In the genomic region with DNA sequence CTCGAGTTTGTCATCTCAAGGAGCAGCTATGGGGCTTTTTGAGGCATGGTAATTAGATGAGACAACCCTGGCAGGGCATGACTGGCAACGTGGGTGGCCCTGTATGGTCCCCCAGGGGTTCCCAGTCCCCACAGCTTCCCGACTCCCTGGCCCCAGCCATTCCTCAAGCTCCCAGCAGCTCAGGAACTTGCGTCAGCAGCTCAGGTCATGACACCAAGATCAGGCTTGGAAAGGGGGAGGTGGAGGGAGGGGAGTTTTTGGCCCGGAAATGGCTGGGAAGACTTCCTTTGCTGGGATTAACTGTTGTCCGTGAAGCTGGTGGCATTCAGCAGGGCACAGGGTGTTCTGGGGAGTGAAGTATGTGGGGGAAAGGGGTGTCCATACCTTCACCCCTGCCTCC, we compare ENCODE assay signal across 8 cellular contexts. TPM values are rescaled to one million over a fixed set of nuclear protein-coding genes. Genes with fewer than 3 reads are reported as not detected.
DNase-seq lines count a peak whose midpoint lies in the region; TF ChIP-seq lines count a peak whose summit lies in the region.
"Had no signal": no experiment of that assay in that cellular context is flagged by ENCODE, and none has a peak within 500 bp of the region (broad histone marks: within the 10 kb centered on the region; RNA-seq: fewer than 3 reads in every experiment).

No MANE protein-coding gene starts in this region.

- DNase-seq in NCI-H460 (ENCODE audit: extremely low read depth, low read depth) (peak; percentile 7), foreskin fibroblast (peak; percentile 55 to 67), skeletal muscle cell (ENCODE audit: low read depth) (peak; percentile 72), hypothalamus (lab: John Stamatoyannopoulos, UW) (no peak), MG63 (no peak)
- DNase-seq in activated CD8-positive, alpha-beta memory T cell treated with anti-CD3 and anti-CD28 coated beads for 24 hours: no peak

- TF ChIP-seq CTCF in foreskin fibroblast (IDR thresholded peaks at IDR 0.05; ENCODE audit: low read depth, low read length): no peak

- no peak overlapping the region for H3K4me3 ChIP-seq in foreskin fibroblast (ENCODE audit: low read depth in 1 of 2, low read length in 2 of 2)
- H3K4me3 ChIP-seq in skeletal muscle cell (ENCODE audit: low read depth, low read length): no peak overlapping the region
- H3K4me3 ChIP-seq in MG63: no peak overlapping the region

- no peaks in the 10 kb centered on the region for H3K36me3 ChIP-seq in MG63

- H3K9me3 ChIP-seq in MG63: no peaks in the 10 kb centered on the region

- H3K27me3 ChIP-seq in MG63: no peaks in the 10 kb centered on the region

RNA-seq across cellular contexts. Expression of gene NRIP2, which starts 10.4 kb away (rescaled TPM):
- total RNA-seq in NCI-H460 (2014; rRNA removed; shearing (Covaris generic)): not detected in 2 replicates
- polyA plus RNA-seq in NCI-H460 (2014; cell fraction: nucleus; rRNA removed): not detected in 2 replicates
- total RNA-seq in MG63 (2014; rRNA removed; shearing (Covaris generic); ENCODE audit: low replicate concordance): not detected in 2 replicates
- total RNA-seq: G401; T-helper 2 cell treated with Interferon-gamma antibody and Interleukin-4, amounts not matched to agents 100 ng/mL and 5 ng/mL, for 36 hours had no signal

RNA-seq across cellular contexts. Expression of gene TEX52, which starts 11.6 kb away (rescaled TPM):
- not detected in 2 replicates for total RNA-seq in NCI-H460 (2014; rRNA removed; shearing (Covaris generic))
- not detected in 2 replicates for polyA plus RNA-seq in NCI-H460 (2014; cell fraction: nucleus; rRNA removed)
- not detected in 2 replicates for total RNA-seq in MG63 (2014; rRNA removed; shearing (Covaris generic); ENCODE audit: low replicate concordance)
- total RNA-seq: G401; T-helper 2 cell treated with Interferon-gamma antibody and Interleukin-4, amounts not matched to agents 100 ng/mL and 5 ng/mL, for 36 hours had no signal

RNA-seq across cellular contexts. Expression of gene FOXM1, which starts 31.7 kb away (rescaled TPM):
- 23.8 and 28.1 TPM in 2 replicates for total RNA-seq in NCI-H460 (2014; rRNA removed; shearing (Covaris generic))
- polyA plus RNA-seq in NCI-H460 (2014; cell fraction: nucleus; rRNA removed): 20.2 and 24.4 TPM in 2 replicates
- 24.5 and 30.9 TPM in 2 replicates for total RNA-seq in MG63 (2014; rRNA removed; shearing (Covaris generic); ENCODE audit: low replicate concordance)

RNA-seq across cellular contexts. Expression of gene RHNO1, which starts 31.7 kb away (rescaled TPM):
- 39.5 and 41.2 TPM in 2 replicates for total RNA-seq in NCI-H460 (2014; rRNA removed; shearing (Covaris generic))
- polyA plus RNA-seq in NCI-H460 (2014; cell fraction: nucleus; rRNA removed): 20.7 and 21.5 TPM in 2 replicates
- total RNA-seq in MG63 (2014; rRNA removed; shearing (Covaris generic); ENCODE audit: low replicate concordance): 51.2 and 52.8 TPM in 2 replicates

RNA-seq across cellular contexts. Expression of gene ITFG2, which starts 32.8 kb away (rescaled TPM):
- total RNA-seq in NCI-H460 (2014; rRNA removed; shearing (Covaris generic)): 8.7 and 10.0 TPM in 2 replicates
- 22.4 and 24.9 TPM in 2 replicates for polyA plus RNA-seq in NCI-H460 (2014; cell fraction: nucleus; rRNA removed)
- total RNA-seq in MG63 (2014; rRNA removed; shearing (Covaris generic); ENCODE audit: low replicate concordance): 12.5 and 14.6 TPM in 2 replicates

Comparison
In these comparisons a context has a peak if more than half of its experiments do, and no peak if none do; other contexts are left out.
1. DNase-seq: peak in NCI-H460 (single experiment), foreskin fibroblast (2 of 2) and skeletal muscle cell (single experiment); none in activated CD8-positive, alpha-beta memory T cell treated with anti-CD3 and anti-CD28 coated beads for 24 hours (single experiment), hypothalamus (0 of 51) and MG63 (single experiment).